8 cellular contexts compared by ENCODE assay signal in the genomic region with DNA sequence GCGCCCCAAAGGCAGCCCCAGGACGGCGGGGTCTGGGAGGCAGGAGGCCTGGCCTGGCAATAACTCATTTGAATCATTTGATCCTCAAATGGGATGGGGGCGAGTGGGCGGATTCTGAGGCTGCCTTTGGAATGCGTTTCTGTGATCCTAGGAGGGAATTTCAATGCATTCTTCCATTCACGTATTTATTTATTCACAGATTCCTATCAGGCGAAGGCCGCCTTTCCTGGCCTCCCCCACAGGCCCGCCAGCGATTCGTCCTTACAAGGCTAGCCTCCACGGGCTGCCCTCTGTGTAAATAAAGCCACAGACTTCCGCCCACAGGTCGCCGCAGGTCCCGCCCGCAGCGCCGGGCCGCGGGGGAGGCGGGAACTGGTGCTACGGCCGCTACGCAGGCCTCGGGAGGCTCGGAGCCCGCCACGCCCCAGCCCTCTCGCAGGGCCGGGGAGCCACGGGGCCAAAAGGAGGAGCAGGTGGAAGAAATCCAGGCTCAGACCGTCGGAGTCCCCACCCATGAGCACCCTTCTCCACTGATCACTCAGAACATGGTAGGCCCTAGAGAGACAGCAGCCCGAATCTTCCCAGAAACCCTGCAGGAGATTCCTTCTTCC. TPM values are rescaled to one million over a fixed set of nuclear protein-coding genes. Genes with fewer than 3 reads are reported as not detected.
DNase-seq lines count a peak whose midpoint lies in the region; ATAC-seq and TF ChIP-seq lines count a peak whose summit lies in the region.

No MANE protein-coding gene starts in this region.

- ATAC-seq in HG02973 (IDR thresholded peaks at IDR 0.05; ENCODE audit: unreplicated experiment) = peak; percentile 42
- ATAC-seq in gastroesophageal sphincter = peak; percentile 86
- peak; percentile 90 to 91 for ATAC-seq in upper lobe of left lung (ENCODE audit: low FRiP score in 2 of 2)

- no peak for TF ChIP-seq EP300 in gastroesophageal sphincter (IDR thresholded peaks at IDR 0.05)
- peak in 2 of 4 donors; percentile 58 to 79 for TF ChIP-seq EP300 in upper lobe of left lung (IDR thresholded peaks at IDR 0.05)

- 16% methylated on average over 9 of the region's 36 CpGs; no CpG with 5 or more reads in 1 of the 2 donors for WGBS in gastroesophageal sphincter (ENCODE audit: low coverage in 1 of 2), 2 donors
- 2 to 8% methylated on average over 14 to 36 of the region's 36 CpGs for WGBS in upper lobe of left lung, 2 donors

- TF ChIP-seq POLR2A in gastroesophageal sphincter (IDR thresholded peaks at IDR 0.05) = peak in 1 of 2 donors; percentile 46
- peak in 2 of 4 donors; percentile 33 to 85 for TF ChIP-seq POLR2A in upper lobe of left lung (IDR thresholded peaks at IDR 0.05)

- no peaks in the 10 kb centered on the region for H3K36me3 ChIP-seq in OCI-LY1 (ENCODE audit: insufficient read depth, low read length)
- H3K36me3 ChIP-seq in gastroesophageal sphincter = no peaks in the 10 kb centered on the region
- H3K36me3 ChIP-seq in upper lobe of left lung = no peaks in the 10 kb centered on the region

- H3K9me3 ChIP-seq in OCI-LY1 (ENCODE audit: low read length) (no peaks in the 10 kb centered on the region), gastroesophageal sphincter (no peaks in the 10 kb centered on the region), upper lobe of left lung (no peaks in the 10 kb centered on the region)

- H3K9me2 ChIP-seq in OCI-LY1 (ENCODE audit: low read depth, low read length) = no peaks in the 10 kb centered on the region

- H3K4me1 ChIP-seq in OCI-LY1 (ENCODE audit: insufficient read depth, low read length, severe bottlenecking) (peaks cover 19% of the 10 kb centered on the region), gastroesophageal sphincter (peaks cover 0 to 34% (median 21%) of the 10 kb centered on the region in 3 donors), upper lobe of left lung (peaks cover 44 to 58% (median 49%) of the 10 kb centered on the region in 4 donors)

- no peaks in the 10 kb centered on the region for H3F3A ChIP-seq in OCI-LY1 (ENCODE audit: insufficient read depth, low read length)

- H3K79me2 ChIP-seq in OCI-LY1 (ENCODE audit: insufficient read depth, low read length) = no peaks in the 10 kb centered on the region

- H3K27me3 ChIP-seq in OCI-LY1 (ENCODE audit: insufficient read depth, low read length) = no peaks in the 10 kb centered on the region; the same call in 1 of the 2 replicates
- no peaks in the 10 kb centered on the region for H3K27me3 ChIP-seq in gastroesophageal sphincter
- H3K27me3 ChIP-seq in upper lobe of left lung = no peaks in the 10 kb centered on the region

- peak overlapping the region; percentile 72 for H3K9ac ChIP-seq in OCI-LY1 (ENCODE audit: low read length)

- TF ChIP-seq CTCF in OCI-LY1 (IDR thresholded peaks at IDR 0.05; ENCODE audit: low read length) (no peak), gastroesophageal sphincter (IDR thresholded peaks at IDR 0.05) (peak in 1 of 4 experiments; percentile 27), upper lobe of left lung (IDR thresholded peaks at IDR 0.05) (peak in 3 of 6 experiments; percentile 4 to 24 (median 17))

- H3K4me3 ChIP-seq in OCI-LY1 (ENCODE audit: low read depth, low read length, poor library complexity, severe bottlenecking) (peak overlapping the region; percentile 70), gastroesophageal sphincter (peak overlapping the region; percentile 47 to 63), upper lobe of left lung (peak overlapping the region; percentile 44 to 70 (median 56))

- no peaks in the 10 kb centered on the region for H4K20me1 ChIP-seq in OCI-LY1 (ENCODE audit: insufficient read depth, low read length)

- peak; percentile 60 for DNase-seq in SIG-M5 treated with dmso at 0.1 percent for 504 hours (lab: John Stamatoyannopoulos, UW; ENCODE audit: unreplicated experiment)
- no peak for DNase-seq in SIG-M5 (lab: John Stamatoyannopoulos, UW)
- DNase-seq in activated naive CD4-positive, alpha-beta T cell treated with Interleukin-2 at 50 U/mL for 16 hours = peak; percentile 64
- DNase-seq in occipital lobe (lab: John Stamatoyannopoulos, UW) = peak; percentile 20
- peak; percentile 93 to 97 for DNase-seq in upper lobe of left lung

- H2AFZ ChIP-seq in OCI-LY1 (ENCODE audit: low read length) = peak overlapping the region; percentile 67

- H3K27ac ChIP-seq in OCI-LY1 (ENCODE audit: low read depth, low read length, poor library complexity, severe bottlenecking) (peak overlapping the region; percentile 39), gastroesophageal sphincter (peak overlapping the region; percentile 87 to 95 (median 90)), upper lobe of left lung (peak overlapping the region; percentile 90 to 95 (median 92))

- peak overlapping the region; percentile 93 for H3K4me2 ChIP-seq in OCI-LY1 (ENCODE audit: low read length)

RNA-seq across cellular contexts. Expression of a gene that starts 31.3 kb away (rescaled TPM):
- total RNA-seq in gastroesophageal sphincter (100 to 1,000 TPM; 102 to 145 (median 105) TPM), occipital lobe (76.1 TPM), upper lobe of left lung (100 to 1,000 TPM; 142 to 400 (median 236) TPM)

Comparison
In these comparisons a context has a peak if more than half of its experiments do, and no peak if none do; other contexts are left out.
1. H3K27ac ChIP-seq: peak in every context shown above with its lines; median percentile 92 in upper lobe of left lung; 90 in gastroesophageal sphincter; 39 in OCI-LY1.